Comparison of ENCODE assay signal across 27 cellular contexts in the genomic region with DNA sequence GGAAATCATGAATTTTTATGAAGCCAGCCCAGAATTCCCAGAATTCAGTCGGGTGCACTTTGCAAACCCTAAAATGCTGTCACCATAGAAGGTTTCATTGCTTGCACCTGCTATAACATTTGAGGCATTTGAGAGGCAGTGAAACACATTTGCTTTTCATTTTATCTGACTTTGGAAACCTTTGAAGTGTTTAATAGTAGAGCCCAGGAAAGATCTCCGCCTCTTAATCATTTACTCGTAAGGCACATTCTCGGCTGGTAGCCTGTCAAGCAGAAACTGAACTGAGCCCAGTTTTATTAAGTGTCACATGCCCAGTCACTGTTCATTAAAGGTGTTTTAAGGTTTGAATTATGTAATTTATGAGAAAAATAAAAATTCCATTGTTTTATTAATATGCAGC.
"Had no signal": no experiment of that assay in that cellular context is flagged by ENCODE, and none has a peak within 500 bp of the region (broad histone marks: within the 10 kb centered on the region; RNA-seq: fewer than 3 reads in every experiment).

No MANE protein-coding gene starts in this region.

- ATAC-seq: activated CD4-positive, CD25-positive, alpha-beta regulatory T cell treated with anti-CD3 and anti-CD28 coated beads, Interleukin-2, amount 50 U/mL, for 24 hours; activated CD8-positive, alpha-beta T cell treated with anti-CD3 and anti-CD28 coated beads for 36 hours; activated T-cell treated with anti-CD3 and anti-CD28 coated beads, Interleukin-2, amount 50 U/mL, for 4 hours; activated T-helper 17 cell treated with anti-CD3 and anti-CD28 coated beads, Interleukin-2, amount 50 U/mL, for 72 hours; foreskin keratinocyte; gastrocnemius medialis; T-cell had no signal

- H3K4me3 ChIP-seq: coronary artery, dorsolateral prefrontal cortex, esophagus muscularis mucosa, gastrocnemius medialis had no signal

- DNase-seq: activated B cell treated with CpG ODN at 0.5 μM for 24 hours; activated CD4-positive, alpha-beta T cell treated with anti-CD3 and anti-CD28 coated beads for 48 hours; activated CD4-positive, alpha-beta T cell treated with anti-CD3 and anti-CD28 coated beads, Interleukin-2, amount 50 U/mL, for 1 hour; activated CD4-positive, alpha-beta T cell treated with anti-CD3 and anti-CD28 coated beads, Interleukin-2, amount 50 U/mL, for 48 hours; activated CD8-positive, alpha-beta memory T cell treated with anti-CD3 and anti-CD28 coated beads for 24 hours; activated CD8-positive, alpha-beta T cell treated with anti-CD3 and anti-CD28 coated beads for 36 hours; activated effector memory CD4-positive, alpha-beta T cell treated with Interleukin-2 at 50 U/mL for 16 hours; activated gamma-delta T cell treated with Interleukin-2 at 50 U/mL for 16 hours; activated naive CD4-positive, alpha-beta T cell treated with anti-CD3 and anti-CD28 coated beads, Interleukin-2, amount 50 U/mL, for 16 hours; activated naive CD4-positive, alpha-beta T cell treated with Interleukin-2 at 50 U/mL for 16 hours; activated T-cell treated with anti-CD3 and anti-CD28 coated beads, Interleukin-2, amount 50 U/mL, for 4 hours; amniotic stem cell; anterior cingulate cortex; brain microvascular endothelial cell; dorsolateral prefrontal cortex; effector memory CD4-positive, alpha-beta T cell; erythroblast; foreskin keratinocyte; gastrocnemius medialis; glutamatergic neuron; T-cell; T1000; WERI-Rb-1 had no signal
